Comparison of ENCODE assay signal across 27 cellular contexts in the genomic region with DNA sequence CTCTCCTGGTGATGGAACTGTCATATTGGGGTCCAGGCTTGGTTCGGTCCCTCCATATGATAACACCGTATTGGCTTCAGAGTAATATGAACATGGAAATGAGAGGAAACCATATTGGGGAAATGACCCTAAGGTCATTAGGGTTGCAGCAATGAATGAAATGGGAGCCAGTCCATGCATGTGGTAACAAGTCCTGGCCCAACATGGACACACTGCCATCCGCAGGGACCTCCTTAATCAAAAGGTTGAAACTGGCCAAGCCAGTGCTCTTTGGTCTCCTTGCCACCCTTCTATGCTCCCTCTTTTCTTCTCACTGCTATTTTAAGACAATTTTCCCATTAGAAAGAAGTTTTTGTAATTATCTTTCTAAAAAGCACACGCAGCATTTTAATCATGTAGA. TPM values are rescaled to one million over a fixed set of nuclear protein-coding genes. Genes with fewer than 3 reads are reported as not detected.
"Had no signal": no experiment of that assay in that cellular context is flagged by ENCODE, and none has a peak within 500 bp of the region (broad histone marks: within the 10 kb centered on the region; RNA-seq: fewer than 3 reads in every experiment).

No MANE protein-coding gene starts in this region.

- H3K36me3 Mint-ChIP-seq: memory B cell; natural killer cell treated with Interleukin-12 subunit alpha and Interleukin-12 subunit beta and Interleukin-15 and Interleukin-18, amount 100 ng/mL, for 72 hours; stimulated activated naive B cell treated with anti-CD40 and anti-IgM and Interleukin-4, amounts not matched to agents 10 μg/mL and 1 μg/mL and 100 μg/mL, for 72 hours had no signal

- H3K9me3 Mint-ChIP-seq: natural killer cell treated with Interleukin-12 subunit alpha and Interleukin-12 subunit beta and Interleukin-15 and Interleukin-18, amount 100 ng/mL, for 72 hours had no signal

- H3K27me3 ChIP-seq: pancreas, stomach, transverse colon, vagina had no signal

- H3K9me3 ChIP-seq: left ventricle myocardium inferior, mucosa of descending colon, pancreas, prostate gland, stomach, transverse colon, upper lobe of left lung, vagina had no signal

- FAIRE-seq: pancreas had no signal

- H3K27ac ChIP-seq: left ventricle myocardium inferior, pancreas, prostate gland, skin epidermis, stomach, transverse colon, upper lobe of left lung, vagina had no signal

- H3K4me1 ChIP-seq: pancreas, prostate gland, stomach, transverse colon, upper lobe of left lung, vagina had no signal

- H3K36me3 ChIP-seq: left ventricle myocardium inferior, pancreas, prostate gland, stomach, transverse colon, upper lobe of left lung, vagina had no signal

- H3K4me3 ChIP-seq: left ventricle myocardium inferior, lung, mucosa of descending colon, pancreas, prostate gland, skin epidermis, stomach, transverse colon, upper lobe of left lung, vagina had no signal

- H3K4me3 Mint-ChIP-seq: memory B cell; naive thymus-derived CD4-positive, alpha-beta T cell; natural killer cell treated with Interleukin-12 subunit alpha and Interleukin-12 subunit beta and Interleukin-15 and Interleukin-18, amount 100 ng/mL, for 72 hours; stimulated activated naive B cell treated with anti-CD40 and anti-IgM and Interleukin-4, amounts not matched to agents 10 μg/mL and 1 μg/mL and 100 μg/mL, for 72 hours had no signal

- H3K4me1 Mint-ChIP-seq: memory B cell; naive thymus-derived CD4-positive, alpha-beta T cell; stimulated activated naive B cell treated with anti-CD40 and anti-IgM and Interleukin-4, amounts not matched to agents 10 μg/mL and 1 μg/mL and 100 μg/mL, for 72 hours had no signal

- H3K27ac Mint-ChIP-seq: memory B cell; naive thymus-derived CD4-positive, alpha-beta T cell; natural killer cell treated with Interleukin-12 subunit alpha and Interleukin-12 subunit beta and Interleukin-15 and Interleukin-18, amount 100 ng/mL, for 72 hours; stimulated activated naive B cell treated with anti-CD40 and anti-IgM and Interleukin-4, amounts not matched to agents 10 μg/mL and 1 μg/mL and 100 μg/mL, for 72 hours had no signal

- ATAC-seq: mucosa of descending colon; naive thymus-derived CD4-positive, alpha-beta T cell; natural killer cell treated with Interleukin-12 subunit alpha and Interleukin-12 subunit beta and Interleukin-15 and Interleukin-18, amount 100 ng/mL, for 72 hours; pancreas; sciatic nerve; stimulated activated naive B cell treated with anti-CD40 and anti-IgM and Interleukin-4, amounts not matched to agents 10 μg/mL and 1 μg/mL and 100 μg/mL, for 72 hours; stimulated activated naive CD8-positive, alpha-beta T cell treated with anti-CD3 and anti-CD28 coated beads, Interleukin-15, Interleukin-2, amounts not matched to agents 100 U/mL and 50 U/mL, for 24 hours had no signal

- DNase-seq: hypothalamus; islet precursor cell; left ventricle myocardium inferior; midbrain; mucosa of descending colon; naive thymus-derived CD4-positive, alpha-beta T cell; pancreas; posterior cingulate gyrus; retina; right cardiac atrium; stimulated activated CD4-positive, alpha-beta T cell treated with anti-CD3 and anti-CD28 coated beads, Interleukin-12 subunit alpha, Interleukin-12 subunit beta, amount 100 ng/mL, for 4 hours; stimulated activated CD4-positive, alpha-beta T cell treated with anti-CD3 and anti-CD28 coated beads, Interleukin-15, amount 100 ng/mL, for 24 hours; stimulated activated CD4-positive, alpha-beta T cell treated with anti-CD3 and anti-CD28 coated beads, Interleukin-2, amount 100 ng/mL, for 24 hours; stimulated activated CD4-positive, alpha-beta T cell treated with anti-CD3 and anti-CD28 coated beads, Interleukin-4, amount 100 ng/mL, for 1 hour; stimulated activated naive B cell treated with anti-CD40 and anti-IgM and Interleukin-4, amounts not matched to agents 10 μg/mL and 1 μg/mL and 100 μg/mL, for 72 hours; stimulated activated naive CD8-positive, alpha-beta T cell treated with anti-CD3 and anti-CD28 coated beads, Interleukin-15, Interleukin-2, amounts not matched to agents 100 U/mL and 50 U/mL, for 24 hours; stomach; transverse colon; upper lobe of left lung had no signal

RNA-seq across cellular contexts. Expression of a gene that starts 8.3 kb away (rescaled TPM):
- total RNA-seq: mesenteric fat pad had no signal
- polyA plus RNA-seq: naive thymus-derived CD4-positive, alpha-beta T cell had no signal
